In the genomic region with DNA sequence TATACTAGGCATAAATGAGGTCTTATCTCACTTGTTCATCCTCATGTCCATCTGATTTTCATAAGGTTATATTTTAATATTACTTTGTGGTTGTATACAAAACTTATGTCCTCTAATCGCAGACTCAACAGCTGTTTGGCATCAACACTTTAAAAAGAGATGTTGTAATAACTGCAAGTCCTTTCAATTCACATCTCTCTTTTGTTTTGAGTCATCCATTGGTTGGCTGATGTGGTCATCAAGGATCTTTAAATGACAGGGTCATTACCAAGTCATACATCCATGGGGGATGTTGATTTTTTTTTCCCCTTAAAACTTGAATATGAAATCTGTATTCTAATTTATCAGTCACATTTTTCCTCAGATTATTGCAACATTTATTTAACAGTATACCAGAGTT, we compare ENCODE assay signal across 23 cellular contexts.
"Had no signal": no experiment of that assay in that cellular context is flagged by ENCODE, and none has a peak within 500 bp of the region (broad histone marks: within the 10 kb centered on the region; RNA-seq: fewer than 3 reads in every experiment).

No MANE protein-coding gene starts in this region.

- H3K9ac ChIP-seq: neural progenitor cell had no signal

- H3K4me3 Mint-ChIP-seq: natural killer cell treated with Interleukin-12 subunit alpha and Interleukin-12 subunit beta and Interleukin-15 and Interleukin-18, amount 100 ng/mL, for 72 hours; neural progenitor cell had no signal

- H2AFZ ChIP-seq: hepatocyte, neural progenitor cell had no signal

- H3K9me3 ChIP-seq: esophagus squamous epithelium, lower lobe of right lung, ovary, transverse colon had no signal

- H3K36me3 ChIP-seq: esophagus squamous epithelium, left ventricle myocardium inferior, lower lobe of right lung, neural progenitor cell, ovary, stomach, thoracic aorta, transverse colon had no signal

- H3K27me3 Mint-ChIP-seq: natural killer cell treated with Interleukin-12 subunit alpha and Interleukin-12 subunit beta and Interleukin-15 and Interleukin-18, amount 100 ng/mL, for 72 hours had no signal

- H3K36me3 Mint-ChIP-seq: natural killer cell treated with Interleukin-12 subunit alpha and Interleukin-12 subunit beta and Interleukin-15 and Interleukin-18, amount 100 ng/mL, for 72 hours; neural progenitor cell had no signal

- H3K27ac ChIP-seq: esophagus squamous epithelium, hepatocyte, left ventricle myocardium inferior, lower lobe of right lung, neural progenitor cell, ovary, stomach, thoracic aorta, transverse colon had no signal

- H3K27me3 ChIP-seq: esophagus squamous epithelium, hepatocyte, neural progenitor cell, ovary, stomach, transverse colon had no signal

- H3K79me2 ChIP-seq: hepatocyte had no signal

- H3K4me1 ChIP-seq: esophagus squamous epithelium, left ventricle myocardium inferior, lower lobe of right lung, neural progenitor cell, stomach, transverse colon had no signal

- H3K27ac Mint-ChIP-seq: natural killer cell treated with Interleukin-12 subunit alpha and Interleukin-12 subunit beta and Interleukin-15 and Interleukin-18, amount 100 ng/mL, for 72 hours; neural progenitor cell had no signal

- DNase-seq: dermis blood vessel endothelial cell; esophagus squamous epithelium; foreskin melanocyte; head of caudate nucleus; kidney; left cardiac atrium; left ventricle myocardium inferior; lower lobe of right lung; mesenchymal stem cell; midbrain; nucleus accumbens; ovary; right cardiac atrium; small intestine; stimulated activated CD4-positive, alpha-beta T cell treated with anti-CD3 and anti-CD28 coated beads, Interleukin-12 subunit alpha, Interleukin-12 subunit beta, amount 100 ng/mL, for 4 hours; stimulated activated naive CD4-positive, alpha-beta T cell; stomach; substantia nigra; transverse colon had no signal

- H3K4me2 ChIP-seq: hepatocyte, neural progenitor cell had no signal

- ATAC-seq: left cardiac atrium; lower lobe of right lung; natural killer cell treated with Interleukin-12 subunit alpha and Interleukin-12 subunit beta and Interleukin-15 and Interleukin-18, amount 100 ng/mL, for 72 hours; right cardiac atrium had no signal

- H3K4me3 ChIP-seq: esophagus squamous epithelium, hepatocyte, left ventricle myocardium inferior, lower lobe of right lung, neural progenitor cell, ovary, stomach, thoracic aorta, transverse colon had no signal
